ENCODE assay signal across 9 cellular contexts in genomic region chr16:56848955-56849689, GRCh38. TPM values are rescaled to one million over a fixed set of nuclear protein-coding genes. Genes with fewer than 3 reads are reported as not detected.
DNase-seq lines count a peak whose midpoint lies in the region; ATAC-seq and TF ChIP-seq lines count a peak whose summit lies in the region.
"Had no signal": no experiment of that assay in that cellular context is flagged by ENCODE, and none has a peak within 500 bp of the region (broad histone marks: within the 10 kb centered on the region; RNA-seq: fewer than 3 reads in every experiment).

No MANE protein-coding gene starts in this region.

- no peaks in the 10 kb centered on the region for H3K9me3 ChIP-seq in sigmoid colon

- H3K27ac ChIP-seq in foreskin keratinocyte (no peak overlapping the region), sigmoid colon (no peak overlapping the region)

- TF ChIP-seq CTCF in HFFc6 (IDR thresholded peaks at IDR 0.05) (no peak), foreskin keratinocyte (conservative IDR thresholded peaks at IDR 0.05) (no peak), sigmoid colon (IDR thresholded peaks at IDR 0.05) (no peak)

- peak; percentile 80 for ATAC-seq in SK-N-SH treated with all-trans-retinoic acid at 6 μM for 48 hours
- peak; percentile 83 for ATAC-seq in foreskin keratinocyte
- ATAC-seq in stimulated activated effector memory CD8-positive, alpha-beta T cell treated with anti-CD3 and anti-CD28 coated beads, Interleukin-12 subunit alpha, Interleukin-12 subunit beta, amount 100 ng/mL, for 72 hours, result no peak
- ATAC-seq in HG02642 (IDR thresholded peaks at IDR 0.05; ENCODE audit: poor library complexity, unreplicated experiment), result no peak

- H3K4me1 Mint-ChIP-seq in HFFc6 (ENCODE audit: low read depth), result peaks cover 55% of the 10 kb centered on the region
- H3K4me1 Mint-ChIP-seq in stimulated activated effector memory CD8-positive, alpha-beta T cell treated with anti-CD3 and anti-CD28 coated beads, Interleukin-12 subunit alpha, Interleukin-12 subunit beta, amount 100 ng/mL, for 72 hours, result peaks cover 18% of the 10 kb centered on the region

- H3K27ac Mint-ChIP-seq in HFFc6, result peak overlapping the region; percentile 87
- H3K27ac Mint-ChIP-seq in stimulated activated effector memory CD8-positive, alpha-beta T cell treated with anti-CD3 and anti-CD28 coated beads, Interleukin-12 subunit alpha, Interleukin-12 subunit beta, amount 100 ng/mL, for 72 hours, result peak overlapping the region; percentile 72

- TF ChIP-seq EP300 in sigmoid colon (IDR thresholded peaks at IDR 0.05), result no peak

- H3K27me3 Mint-ChIP-seq in HFFc6 (ENCODE audit: insufficient read depth), result no peaks in the 10 kb centered on the region; the same call in none of the 2 replicates

- intact Hi-C loops in sigmoid colon (cut with DNase I), result no loop called here

- 62 to 69% methylated on average over 7 of the region's 7 CpGs for WGBS in sigmoid colon, 2 donors

- peaks cover 5% of the 10 kb centered on the region for H3K36me3 Mint-ChIP-seq in HFFc6 (ENCODE audit: low read depth)
- H3K36me3 Mint-ChIP-seq in stimulated activated effector memory CD8-positive, alpha-beta T cell treated with anti-CD3 and anti-CD28 coated beads, Interleukin-12 subunit alpha, Interleukin-12 subunit beta, amount 100 ng/mL, for 72 hours, result peaks cover 21% of the 10 kb centered on the region

- H3K27me3 ChIP-seq in foreskin keratinocyte (no peaks in the 10 kb centered on the region), sigmoid colon (no peaks in the 10 kb centered on the region)

- no peak for TF ChIP-seq POLR2A in sigmoid colon (IDR thresholded peaks at IDR 0.05)

- H3K4me3 Mint-ChIP-seq in HFFc6, result peak overlapping the region; percentile 69
- no peak overlapping the region for H3K4me3 Mint-ChIP-seq in stimulated activated effector memory CD8-positive, alpha-beta T cell treated with anti-CD3 and anti-CD28 coated beads, Interleukin-12 subunit alpha, Interleukin-12 subunit beta, amount 100 ng/mL, for 72 hours

- H3K9me3 Mint-ChIP-seq in HFFc6, result no peaks in the 10 kb centered on the region
- H3K9me3 Mint-ChIP-seq in stimulated activated effector memory CD8-positive, alpha-beta T cell treated with anti-CD3 and anti-CD28 coated beads, Interleukin-12 subunit alpha, Interleukin-12 subunit beta, amount 100 ng/mL, for 72 hours, result no peaks in the 10 kb centered on the region

- peaks cover 32% of the 10 kb centered on the region for H3K4me1 ChIP-seq in foreskin keratinocyte
- H3K4me1 ChIP-seq in sigmoid colon, result peaks cover 0 to 17% (median 10%) of the 10 kb centered on the region in 4 donors

- peaks cover 0 to 14% (median 0%) of the 10 kb centered on the region in 4 donors for H3K36me3 ChIP-seq in sigmoid colon

- DNase-seq in HFFc6 (peak; percentile 70), foreskin keratinocyte (peak; percentile 43 to 71), epidermal melanocyte (ENCODE audit: insufficient read length, low spot score) (no peak), sigmoid colon (no peak), HUDEP-2 (lab: John Stamatoyannopoulos, UW; ENCODE audit: unreplicated experiment in 76 of 76) (no peak)
- no peak for DNase-seq in stimulated activated effector memory CD8-positive, alpha-beta T cell treated with anti-CD3 and anti-CD28 coated beads, Interleukin-12 subunit alpha, Interleukin-12 subunit beta, amount 100 ng/mL, for 72 hours (ENCODE audit: low spot score in 2 of 2)
- DNase-seq: foreskin melanocyte had no signal

- no peak overlapping the region for H3K4me3 ChIP-seq in sigmoid colon

TF ChIP-seq in SK-N-SH treated with all-trans-retinoic acid at 6 μM for 48 hours, 23 proteins besides CTCF, POLR2A, EP300 and RAD21:
- no peak for TF ChIP-seq BACH2 (CRISPR knock-in tag; IDR thresholded peaks at IDR 0.05; ENCODE audit: borderline replicate concordance)
- no peak for TF ChIP-seq TCF4 (CRISPR knock-in tag; IDR thresholded peaks at IDR 0.05; ENCODE audit: borderline replicate concordance)
- no peak for TF ChIP-seq ARNTL (CRISPR knock-in tag; IDR thresholded peaks at IDR 0.05; ENCODE audit: borderline replicate concordance, low read depth)
- no peak for TF ChIP-seq OSR1 (CRISPR knock-in tag; IDR thresholded peaks at IDR 0.05)
- TF ChIP-seq, protein P1, sequence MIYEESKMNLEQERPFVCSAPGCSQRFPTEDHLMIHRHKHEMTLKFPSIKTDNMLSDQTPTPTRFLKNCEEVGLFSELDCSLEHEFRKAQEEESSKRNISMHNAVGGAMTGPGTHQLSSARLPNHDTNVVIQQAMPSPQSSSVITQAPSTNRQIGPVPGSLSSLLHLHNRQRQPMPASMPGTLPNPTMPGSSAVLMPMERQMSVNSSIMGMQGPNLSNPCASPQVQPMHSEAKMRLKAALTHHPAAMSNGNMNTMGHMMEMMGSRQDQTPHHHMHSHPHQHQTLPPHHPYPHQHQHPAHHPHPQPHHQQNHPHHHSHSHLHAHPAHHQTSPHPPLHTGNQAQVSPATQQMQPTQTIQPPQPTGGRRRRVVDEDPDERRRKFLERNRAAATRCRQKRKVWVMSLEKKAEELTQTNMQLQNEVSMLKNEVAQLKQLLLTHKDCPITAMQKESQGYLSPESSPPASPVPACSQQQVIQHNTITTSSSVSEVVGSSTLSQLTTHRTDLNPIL (CRISPR knock-in tag; IDR thresholded peaks at IDR 0.05; ENCODE audit: low read depth), result no peak
- no peak for TF ChIP-seq ZNF8 (CRISPR knock-in tag; IDR thresholded peaks at IDR 0.05)
- no peak for TF ChIP-seq ZC3H10 (CRISPR knock-in tag; IDR thresholded peaks at IDR 0.05)
- no peak for TF ChIP-seq PATZ1 (CRISPR knock-in tag; IDR thresholded peaks at IDR 0.05; ENCODE audit: borderline replicate concordance)
- TF ChIP-seq RARB (CRISPR knock-in tag; IDR thresholded peaks at IDR 0.05), result no peak
- no peak for TF ChIP-seq ZFP30 (CRISPR knock-in tag; IDR thresholded peaks at IDR 0.05)
- no peak for TF ChIP-seq ZNF565 (CRISPR knock-in tag; conservative IDR thresholded peaks at IDR 0.05; ENCODE audit: low read depth)
TF ChIP-seq in SK-N-SH treated with all-trans-retinoic acid at 6 μM for 48 hours: peak in this region for 0.

RNA-seq across cellular contexts. Expression of gene SLC12A3, which starts 15.9 kb away (rescaled TPM):
- total RNA-seq in HFFc6 (2021; fragmentation: NEBNext Ultra II Directional; extraction: Animal tissue kit (Norgen Biotek cat#: 25700)), result not detected
- total RNA-seq in foreskin keratinocyte, result not detected in 2 replicates
- polyA plus RNA-seq in foreskin keratinocyte, result 0.03 TPM in 1 of 2 replicates, not detected in the other
- total RNA-seq in sigmoid colon, result not detected
- polyA plus RNA-seq in sigmoid colon, result under 1 TPM in 1 of 3 donors, not detected in 2; 0.16 TPM

Comparison
In these comparisons a context has a peak if more than half of its experiments do, and no peak if none do; other contexts are left out.
1. DNase-seq: peak in HFFc6 (single experiment) and foreskin keratinocyte (2 of 2); none in stimulated activated effector memory CD8-positive, alpha-beta T cell treated with anti-CD3 and anti-CD28 coated beads, Interleukin-12 subunit alpha, Interleukin-12 subunit beta, amount 100 ng/mL, for 72 hours (0 of 2), epidermal melanocyte (single experiment), sigmoid colon (single experiment) and HUDEP-2 (0 of 76).
2. ATAC-seq: peak in SK-N-SH treated with all-trans-retinoic acid at 6 μM for 48 hours (single experiment) and foreskin keratinocyte (single experiment); none in stimulated activated effector memory CD8-positive, alpha-beta T cell treated with anti-CD3 and anti-CD28 coated beads, Interleukin-12 subunit alpha, Interleukin-12 subunit beta, amount 100 ng/mL, for 72 hours (single experiment) and HG02642 (single experiment).